Comparison of ENCODE assay signal across 26 cellular contexts in the genomic region with DNA sequence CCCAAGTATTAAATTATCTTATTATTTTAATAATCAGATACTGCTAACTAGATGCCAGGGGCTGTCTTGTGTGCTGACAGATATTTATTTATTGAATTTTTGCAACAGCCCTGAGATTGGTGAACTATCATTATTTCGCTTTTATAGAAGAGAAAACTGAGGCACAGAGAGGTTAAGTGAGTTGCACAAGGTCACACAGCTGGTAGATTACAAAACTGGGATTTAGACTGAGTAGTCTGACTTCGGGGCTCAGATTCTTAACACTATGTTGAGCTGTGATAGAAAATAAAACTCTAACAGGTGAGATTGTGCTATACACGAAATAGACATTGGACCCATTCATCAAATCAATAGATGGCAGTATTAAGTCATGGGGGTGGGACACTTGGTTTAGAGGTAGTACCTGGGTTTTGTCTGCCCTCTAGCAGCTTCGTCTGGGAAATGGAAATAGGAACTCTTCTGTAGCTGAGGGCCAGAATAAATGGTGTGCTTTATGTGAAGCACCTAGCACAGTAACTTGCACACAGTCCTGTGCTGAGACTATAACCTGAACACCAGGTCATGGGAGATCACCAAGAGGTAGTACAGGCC.
DNase-seq lines count a peak whose midpoint lies in the region; ATAC-seq, FAIRE-seq and TF ChIP-seq lines count a peak whose summit lies in the region.
"Had no signal": no experiment of that assay in that cellular context is flagged by ENCODE, and none has a peak within 500 bp of the region (broad histone marks: within the 10 kb centered on the region; RNA-seq: fewer than 3 reads in every experiment).

No MANE protein-coding gene starts in this region.

- H3K9me3 ChIP-seq in Karpas-422 (ENCODE audit: low read length) = no peaks in the 10 kb centered on the region
- H3K9me3 ChIP-seq in SU-DHL-6 (ENCODE audit: insufficient read depth, low read length) = peaks cover 1% of the 10 kb centered on the region; the same call in 1 of the 2 replicates
- H3K9me3 ChIP-seq in HepG2 (ENCODE audit: low read length) = no peaks in the 10 kb centered on the region
- H3K9me3 ChIP-seq: mucosa of descending colon had no signal

- H4K20me1 ChIP-seq in Karpas-422 (ENCODE audit: insufficient read depth, low read depth, low read length) = peaks cover 3% of the 10 kb centered on the region; the same call in 1 of the 2 replicates
- no peaks in the 10 kb centered on the region for H4K20me1 ChIP-seq in SU-DHL-6 (ENCODE audit: low read depth, low read length)
- H4K20me1 ChIP-seq in HepG2 (ENCODE audit: insufficient read depth, low read length) = no peaks in the 10 kb centered on the region

- BruUV-seq in HepG2 (replicated peaks; lab: Mats Ljungman, UMichigan) = no TSS peak

- peak; percentile 5 for TF ChIP-seq CTCF in D721Med (IDR thresholded peaks at IDR 0.05; ENCODE audit: insufficient read depth, missing control alignments)
- peak; percentile 14 for TF ChIP-seq CTCF in SU-DHL-6 (IDR thresholded peaks at IDR 0.05; ENCODE audit: insufficient read depth, low read length, poor library complexity, severe bottlenecking)
- no peak for TF ChIP-seq CTCF in HepG2 (CRISPR knock-in tag; IDR thresholded peaks at IDR 0.05)

- H3K27me3 ChIP-seq in Karpas-422 (ENCODE audit: low read length) (no peaks in the 10 kb centered on the region), SU-DHL-6 (ENCODE audit: low read length) (no peaks in the 10 kb centered on the region), HepG2 (ENCODE audit: control insufficient read depth in 1 of 2, insufficient read depth in 2 of 2, low read length in 2 of 2) (no peaks in the 10 kb centered on the region; a peak in 1 of 5 replicates)
- H3K27me3 ChIP-seq: BLaER1 treated with 17β-estradiol and CSF1 and Interleukin-3, amounts not matched to agents 10 nM and 100 nM had no signal

- CTCF ChIA-PET in HepG2 (lab: Yijun Ruan, JAX; ENCODE audit: low intra/inter-chr PET ratio, low total read pairs) = no interaction called here

- no peak for TF ChIP-seq POLR2A in HepG2 (IDR thresholded peaks at IDR 0.05; ENCODE audit: insufficient read depth in 1 of 2, low read depth in 2 of 2, low read length in 2 of 2)

- H3K9ac ChIP-seq in Karpas-422 (ENCODE audit: low read length) (no peak overlapping the region), SU-DHL-6 (ENCODE audit: low read length) (no peak overlapping the region), HepG2 (ENCODE audit: insufficient read depth, low read depth, low read length) (no peak overlapping the region)
- H3K9ac ChIP-seq: BLaER1 treated with 17β-estradiol and CSF1 and Interleukin-3, amounts not matched to agents 10 nM and 100 nM; KMS-11 had no signal

- H3K9me2 ChIP-seq in Karpas-422 (replicated peaks; ENCODE audit: insufficient read depth, low read length) = no peaks in the 10 kb centered on the region
- no peaks in the 10 kb centered on the region for H3K9me2 ChIP-seq in SU-DHL-6 (replicated peaks; ENCODE audit: insufficient read depth, low read length)

- H3K4me3 ChIP-seq in Karpas-422 (ENCODE audit: low read length) = no peak overlapping the region
- no peak overlapping the region for H3K4me3 ChIP-seq in SU-DHL-6 (ENCODE audit: insufficient read depth, low read length, poor library complexity, severe bottlenecking)
- no peak overlapping the region for H3K4me3 ChIP-seq in HepG2 (replicated peaks in 1 of 3; ENCODE audit: insufficient read depth in 1 of 3, low read depth in 2 of 3, low read length in 3 of 3)
- H3K4me3 ChIP-seq: BLaER1 treated with 17β-estradiol and CSF1 and Interleukin-3, amounts not matched to agents 10 nM and 100 nM; lung; mucosa of descending colon; skin epidermis had no signal

- H3K36me3 ChIP-seq in Karpas-422 (ENCODE audit: insufficient read depth, low read length) = no peaks in the 10 kb centered on the region
- peaks cover 14% of the 10 kb centered on the region; the same call in 1 of the 2 replicates for H3K36me3 ChIP-seq in SU-DHL-6 (ENCODE audit: low read length)
- H3K36me3 ChIP-seq in HepG2 (replicated peaks in 1 of 2; ENCODE audit: control insufficient read depth in 1 of 2, insufficient read depth in 2 of 2, low read length in 2 of 2) = no peaks in the 10 kb centered on the region

- H2AFZ ChIP-seq in Karpas-422 (ENCODE audit: low read length) = no peak overlapping the region
- H2AFZ ChIP-seq in SU-DHL-6 (ENCODE audit: low read depth, low read length, severe bottlenecking) = no peak overlapping the region
- H2AFZ ChIP-seq in HepG2 (ENCODE audit: low read length) = no peak overlapping the region

- intact Hi-C loops in HepG2 (cut with micrococcal nuclease; ENCODE audit: unreplicated experiment) = no loop called here

- H3K79me2 ChIP-seq in Karpas-422 (ENCODE audit: low read length) (no peaks in the 10 kb centered on the region), SU-DHL-6 (ENCODE audit: insufficient read depth, low read length) (no peaks in the 10 kb centered on the region), HepG2 (ENCODE audit: insufficient read depth, low read length) (no peaks in the 10 kb centered on the region)

- TF ChIP-seq EP300 in HepG2 (IDR thresholded peaks at IDR 0.05; ENCODE audit: low read depth in 2 of 2, low read length in 2 of 2) (no peak), HepG2 (CRISPR knock-in tag; IDR thresholded peaks at IDR 0.05; ENCODE audit: borderline replicate concordance) (no peak)

- H3K4me1 ChIP-seq in Karpas-422 (ENCODE audit: low read length) (no peaks in the 10 kb centered on the region), HepG2 (ENCODE audit: insufficient read depth, low read length) (peaks cover 23% of the 10 kb centered on the region)
- H3K4me1 ChIP-seq: BLaER1 treated with 17β-estradiol and CSF1 and Interleukin-3, amounts not matched to agents 10 nM and 100 nM had no signal

- TF ChIP-seq RAD21 in HepG2 (CRISPR knock-in tag; IDR thresholded peaks at IDR 0.05) = no peak

- no peak for ATAC-seq in HepG2
- ATAC-seq in HG03025 (IDR thresholded peaks at IDR 0.05; ENCODE audit: low FRiP score, unreplicated experiment) = no peak
- ATAC-seq: activated CD8-positive, alpha-beta T cell treated with anti-CD3 and anti-CD28 coated beads for 36 hours; mucosa of descending colon; natural killer cell treated with Interleukin-12 subunit alpha and Interleukin-12 subunit beta and Interleukin-15 and Interleukin-18, amount 100 ng/mL, for 72 hours had no signal

- DNase-seq in D721Med (ENCODE audit: insufficient read length, low spot score) = no peak
- DNase-seq in Karpas-422 = peak; percentile 57
- no peak for DNase-seq in HepG2 (ENCODE audit: low spot score)
- no peak for DNase-seq in stimulated activated CD4-positive, alpha-beta T cell treated with anti-CD3 and anti-CD28 coated beads, Interleukin-15, amount 100 ng/mL, for 24 hours
- DNase-seq in cerebellum (ENCODE audit: low spot score) = no peak
- DNase-seq: activated CD4-positive, CD25-positive, alpha-beta regulatory T cell treated with anti-CD3 and anti-CD28 coated beads, Interleukin-2, amount 50 U/mL, for 72 hours; activated CD8-positive, alpha-beta T cell treated with anti-CD3 and anti-CD28 coated beads for 36 hours; anterior cingulate cortex; effector CD8-positive, alpha-beta T cell; H7; head of caudate nucleus; mucosa of descending colon; NCI-H1436; stimulated activated CD4-positive, alpha-beta T cell treated with anti-CD3 and anti-CD28 coated beads, Interleukin-1b, Interleukin-23, amount 100 ng/mL, for 48 hours; T-helper 1 cell; trophoblast cell had no signal

- POLR2A ChIA-PET in HepG2 (lab: Yijun Ruan, JAX) = interaction anchor here (0.6 kb wide), 1 partner anchor 27 kb away, joined by 3 read pairs; no protein-coding TSS in a partner anchor

- in situ Hi-C loops in HepG2 (cut with HindIII; ENCODE audit: extremely low pct_ligation_motif_present, low pct_unique_long_range_greater_than_20kb) = no loop called here

- no peaks in the 10 kb centered on the region for H3F3A ChIP-seq in SU-DHL-6 (ENCODE audit: insufficient read depth)

- no peak overlapping the region for H3K4me2 ChIP-seq in Karpas-422 (ENCODE audit: low read depth, low read length, poor library complexity, severe bottlenecking)
- no peak overlapping the region for H3K4me2 ChIP-seq in SU-DHL-6 (ENCODE audit: low read depth, low read length, poor library complexity, severe bottlenecking)
- H3K4me2 ChIP-seq in HepG2 (ENCODE audit: low read depth, low read length) = no peak overlapping the region
- H3K4me2 ChIP-seq: BLaER1 treated with 17β-estradiol and CSF1 and Interleukin-3, amounts not matched to agents 10 nM and 100 nM; KMS-11 had no signal

- WGBS in HepG2 (ENCODE audit: low lambda C conversion rate) = 93% methylated on average over 4 of the region's 4 CpGs

- no peak overlapping the region for H3K27ac ChIP-seq in Karpas-422 (ENCODE audit: low read length)
- no peak overlapping the region for H3K27ac ChIP-seq in SU-DHL-6 (ENCODE audit: low read depth, low read length)
- no peak overlapping the region for H3K27ac ChIP-seq in HepG2 (ENCODE audit: extremely low read length, insufficient read depth, low read length)
- H3K27ac ChIP-seq: BLaER1 treated with 17β-estradiol and CSF1 and Interleukin-3, amounts not matched to agents 10 nM and 100 nM; KMS-11; RWPE1; skin epidermis had no signal

- FAIRE-seq in D721Med (lab: Jason Lieb, UNC) (peak; percentile 21), HepG2 (lab: Jason Lieb, UNC) (no peak)
- FAIRE-seq: bronchial epithelial cell, colon had no signal

TF ChIP-seq in HepG2, 621 proteins besides CTCF, POLR2A, EP300 and RAD21 (continues in another document):
- TF ChIP-seq ZNF768 (CRISPR knock-in tag; IDR thresholded peaks at IDR 0.05) (peak; percentile 59; the same call in 1 of the 2 replicates), ADNP (CRISPR knock-in tag; IDR thresholded peaks at IDR 0.05) (no peak), ARHGAP35 (CRISPR knock-in tag; IDR thresholded peaks at IDR 0.05; ENCODE audit: borderline replicate concordance) (no peak)
